Comparison of ENCODE assay signal across 8 cellular contexts in genomic region chr19:23823952-23824389, GRCh38.
A peak's percentile ranks its signal among the peaks of the same experiment; 100 is the strongest.
DNase-seq lines count a peak whose midpoint lies in the region; ATAC-seq and TF ChIP-seq lines count a peak whose summit lies in the region.

No MANE protein-coding gene starts in this region.

- H3K9me3 Mint-ChIP-seq in WTC11, result peaks cover 82% of the 10 kb centered on the region

- no peak overlapping the region for H3K27ac ChIP-seq in mucosa of rectum (ENCODE audit: low read depth in 2 of 2, low read length in 2 of 2)

- peaks cover 9% of the 10 kb centered on the region; the same call in 1 of the 2 replicates for H3K4me1 Mint-ChIP-seq in WTC11

- peaks cover 0 to 3% of the 10 kb centered on the region in 2 donors for H3K36me3 ChIP-seq in mucosa of rectum (ENCODE audit: control insufficient read depth in 2 of 2, insufficient read depth in 2 of 2, low read length in 2 of 2)

- POLR2A ChIA-PET in WTC11 (lab: Charles Lee), result interaction anchor here (0.8 kb wide), 1 partner anchor 408 kb away, joined by 4 read pairs; no protein-coding TSS in a partner anchor

- CTCF ChIA-PET in WTC11 (lab: Charles Lee), result interaction anchor here (0.8 to 1.5 kb wide), 5 partner anchors 8 to 139 kb away, joined by 3 to 6 read pairs (median 4); partner anchors contain the start of gene ZNF681

- DNase-seq in NCI-H82 (lab: John Stamatoyannopoulos, UW) (peak; percentile 43), NCI-H82 treated with DMSO at 0.1 percent for 48 hours (lab: John Stamatoyannopoulos, UW; ENCODE audit: unreplicated experiment) (no peak), WTC11 (ENCODE audit: low spot score) (peak; percentile 50), HT-29 (ENCODE audit: low spot score) (no peak), dedifferentiated amniotic fluid mesenchymal stem cell (ENCODE audit: extremely low spot score) (no peak), GM19240 (ENCODE audit: insufficient read length, low spot score) (no peak)
- DNase-seq in Jurkat, Clone E6-1 (ENCODE audit: low read depth, low spot score), result peak; percentile 28

- no peak overlapping the region for H3K9ac ChIP-seq in mucosa of rectum (ENCODE audit: low read depth in 1 of 2, low read length in 2 of 2)

- H3K4me3 Mint-ChIP-seq in WTC11, result no peak overlapping the region

- peaks cover 15 to 22% of the 10 kb centered on the region in 2 donors for H3K9me3 ChIP-seq in mucosa of rectum (ENCODE audit: control insufficient read depth in 2 of 2, low read length in 2 of 2)

- H3K4me1 ChIP-seq in mucosa of rectum (ENCODE audit: control insufficient read depth in 2 of 2, insufficient read depth in 2 of 2, low read length in 2 of 2), result no peaks in the 10 kb centered on the region

- TF ChIP-seq CTCF in WTC11 (IDR thresholded peaks at IDR 0.05), result peak; percentile 46; the same call in 1 of the 2 replicates

- H3K36me3 Mint-ChIP-seq in WTC11, result peaks cover 89% of the 10 kb centered on the region

- 0 out of 2 replicates have a peak overlapping the region, but pooled peaks have one; percentile 27 for H3K27ac Mint-ChIP-seq in WTC11

- H3K27me3 ChIP-seq in mucosa of rectum (ENCODE audit: control insufficient read depth in 2 of 2, insufficient read depth in 2 of 2, low read length in 2 of 2), result no peaks in the 10 kb centered on the region

- 0 out of 2 replicates have a peak, but pooled peaks cover 5% of the 10 kb centered on the region for H3K27me3 Mint-ChIP-seq in WTC11 (ENCODE audit: low read depth)

- peak; percentile 82 for ATAC-seq in WTC11

- H3K4me3 ChIP-seq in Jurkat, Clone E6-1 (ENCODE audit: low read length), result no peak overlapping the region
- peak overlapping the region; percentile 1 to 3 for H3K4me3 ChIP-seq in mucosa of rectum (ENCODE audit: low read length in 2 of 2)

TF ChIP-seq in WTC11, 78 proteins besides CTCF, POLR2A, EP300 and RAD21 (continues in another document):
- no peak for TF ChIP-seq NR1H2 (CRISPR knock-in tag; IDR thresholded peaks at IDR 0.05)
- TF ChIP-seq ESRRA (CRISPR knock-in tag; IDR thresholded peaks at IDR 0.05; ENCODE audit: borderline replicate concordance), result no peak
- no peak for TF ChIP-seq ARID4B (CRISPR knock-in tag; IDR thresholded peaks at IDR 0.05; ENCODE audit: borderline replicate concordance)
- no peak for TF ChIP-seq SOX15 (CRISPR knock-in tag; IDR thresholded peaks at IDR 0.05)
- no peak for TF ChIP-seq FOXJ3 (CRISPR knock-in tag; IDR thresholded peaks at IDR 0.05; ENCODE audit: borderline replicate concordance)
- TF ChIP-seq, protein P1, sequence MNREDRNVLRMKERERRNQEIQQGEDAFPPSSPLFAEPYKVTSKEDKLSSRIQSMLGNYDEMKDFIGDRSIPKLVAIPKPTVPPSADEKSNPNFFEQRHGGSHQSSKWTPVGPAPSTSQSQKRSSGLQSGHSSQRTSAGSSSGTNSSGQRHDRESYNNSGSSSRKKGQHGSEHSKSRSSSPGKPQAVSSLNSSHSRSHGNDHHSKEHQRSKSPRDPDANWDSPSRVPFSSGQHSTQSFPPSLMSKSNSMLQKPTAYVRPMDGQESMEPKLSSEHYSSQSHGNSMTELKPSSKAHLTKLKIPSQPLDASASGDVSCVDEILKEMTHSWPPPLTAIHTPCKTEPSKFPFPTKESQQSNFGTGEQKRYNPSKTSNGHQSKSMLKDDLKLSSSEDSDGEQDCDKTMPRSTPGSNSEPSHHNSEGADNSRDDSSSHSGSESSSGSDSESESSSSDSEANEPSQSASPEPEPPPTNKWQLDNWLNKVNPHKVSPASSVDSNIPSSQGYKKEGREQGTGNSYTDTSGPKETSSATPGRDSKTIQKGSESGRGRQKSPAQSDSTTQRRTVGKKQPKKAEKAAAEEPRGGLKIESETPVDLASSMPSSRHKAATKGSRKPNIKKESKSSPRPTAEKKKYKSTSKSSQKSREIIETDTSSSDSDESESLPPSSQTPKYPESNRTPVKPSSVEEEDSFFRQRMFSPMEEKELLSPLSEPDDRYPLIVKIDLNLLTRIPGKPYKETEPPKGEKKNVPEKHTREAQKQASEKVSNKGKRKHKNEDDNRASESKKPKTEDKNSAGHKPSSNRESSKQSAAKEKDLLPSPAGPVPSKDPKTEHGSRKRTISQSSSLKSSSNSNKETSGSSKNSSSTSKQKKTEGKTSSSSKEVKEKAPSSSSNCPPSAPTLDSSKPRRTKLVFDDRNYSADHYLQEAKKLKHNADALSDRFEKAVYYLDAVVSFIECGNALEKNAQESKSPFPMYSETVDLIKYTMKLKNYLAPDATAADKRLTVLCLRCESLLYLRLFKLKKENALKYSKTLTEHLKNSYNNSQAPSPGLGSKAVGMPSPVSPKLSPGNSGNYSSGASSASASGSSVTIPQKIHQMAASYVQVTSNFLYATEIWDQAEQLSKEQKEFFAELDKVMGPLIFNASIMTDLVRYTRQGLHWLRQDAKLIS (CRISPR knock-in tag; IDR thresholded peaks at IDR 0.05; ENCODE audit: borderline replicate concordance), result no peak
- no peak for TF ChIP-seq ZNF532 (CRISPR knock-in tag; IDR thresholded peaks at IDR 0.05; ENCODE audit: borderline replicate concordance)
- TF ChIP-seq, protein P2, sequence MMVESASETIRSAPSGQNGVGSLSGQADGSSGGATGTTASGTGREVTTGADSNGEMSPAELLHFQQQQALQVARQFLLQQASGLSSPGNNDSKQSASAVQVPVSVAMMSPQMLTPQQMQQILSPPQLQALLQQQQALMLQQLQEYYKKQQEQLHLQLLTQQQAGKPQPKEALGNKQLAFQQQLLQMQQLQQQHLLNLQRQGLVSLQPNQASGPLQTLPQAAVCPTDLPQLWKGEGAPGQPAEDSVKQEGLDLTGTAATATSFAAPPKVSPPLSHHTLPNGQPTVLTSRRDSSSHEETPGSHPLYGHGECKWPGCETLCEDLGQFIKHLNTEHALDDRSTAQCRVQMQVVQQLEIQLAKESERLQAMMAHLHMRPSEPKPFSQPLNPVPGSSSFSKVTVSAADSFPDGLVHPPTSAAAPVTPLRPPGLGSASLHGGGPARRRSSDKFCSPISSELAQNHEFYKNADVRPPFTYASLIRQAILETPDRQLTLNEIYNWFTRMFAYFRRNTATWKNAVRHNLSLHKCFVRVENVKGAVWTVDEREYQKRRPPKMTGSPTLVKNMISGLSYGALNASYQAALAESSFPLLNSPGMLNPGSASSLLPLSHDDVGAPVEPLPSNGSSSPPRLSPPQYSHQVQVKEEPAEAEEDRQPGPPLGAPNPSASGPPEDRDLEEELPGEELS (CRISPR knock-in tag; IDR thresholded peaks at IDR 0.05), result peak; percentile 21; the same call in 1 of the 2 replicates
- no peak for TF ChIP-seq NR2C2 (CRISPR knock-in tag; IDR thresholded peaks at IDR 0.05)

Comparison
In these comparisons a context has a peak if more than half of its experiments do, and no peak if none do; other contexts are left out.
1. DNase-seq: peak in NCI-H82 (single experiment), Jurkat, Clone E6-1 (single experiment) and WTC11 (single experiment); none in NCI-H82 treated with DMSO at 0.1 percent for 48 hours (single experiment), HT-29 (single experiment), dedifferentiated amniotic fluid mesenchymal stem cell (single experiment) and GM19240 (single experiment).